1 cellular context compared by ENCODE assay signal in the genomic region with DNA sequence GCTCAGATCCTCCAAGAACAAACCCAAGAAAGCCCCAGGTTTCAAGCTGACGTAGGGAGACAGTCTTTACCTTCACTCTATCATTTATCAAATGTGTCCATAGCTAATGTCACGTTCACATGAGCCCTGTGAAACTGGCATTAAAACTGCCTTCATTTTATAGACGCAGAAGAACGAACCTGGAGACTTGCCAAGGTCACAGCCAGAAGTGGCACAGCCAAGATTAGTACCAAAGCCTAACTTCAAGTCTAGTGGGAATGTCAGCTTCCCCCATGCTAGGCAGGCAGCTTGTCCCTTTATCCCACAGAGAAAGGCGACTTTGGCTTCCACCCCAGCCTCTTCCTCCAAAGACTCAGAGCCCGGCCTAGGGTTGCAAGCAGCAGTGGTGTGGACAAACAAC.
TF ChIP-seq lines count a peak whose summit lies in the region.

No MANE protein-coding gene starts in this region.

TF ChIP-seq in K562, 482 proteins besides CTCF, POLR2A, EP300 and RAD21 (continued from another document):
- no peak for TF ChIP-seq POLR2AphosphoS5 (IDR thresholded peaks at IDR 0.05; ENCODE audit: control insufficient read depth, insufficient read depth, low read depth, low read length)
- no peak for TF ChIP-seq POU5F1 (IDR thresholded peaks at IDR 0.05; ENCODE audit: borderline replicate concordance, low read depth, low read length, partially characterized antibody)
- no peak for TF ChIP-seq MECOM (CRISPR knock-in tag; IDR thresholded peaks at IDR 0.05)
TF ChIP-seq in K562: peak in this region for 0.
